Comparison of ENCODE assay signal across 8 cellular contexts in the genomic region with DNA sequence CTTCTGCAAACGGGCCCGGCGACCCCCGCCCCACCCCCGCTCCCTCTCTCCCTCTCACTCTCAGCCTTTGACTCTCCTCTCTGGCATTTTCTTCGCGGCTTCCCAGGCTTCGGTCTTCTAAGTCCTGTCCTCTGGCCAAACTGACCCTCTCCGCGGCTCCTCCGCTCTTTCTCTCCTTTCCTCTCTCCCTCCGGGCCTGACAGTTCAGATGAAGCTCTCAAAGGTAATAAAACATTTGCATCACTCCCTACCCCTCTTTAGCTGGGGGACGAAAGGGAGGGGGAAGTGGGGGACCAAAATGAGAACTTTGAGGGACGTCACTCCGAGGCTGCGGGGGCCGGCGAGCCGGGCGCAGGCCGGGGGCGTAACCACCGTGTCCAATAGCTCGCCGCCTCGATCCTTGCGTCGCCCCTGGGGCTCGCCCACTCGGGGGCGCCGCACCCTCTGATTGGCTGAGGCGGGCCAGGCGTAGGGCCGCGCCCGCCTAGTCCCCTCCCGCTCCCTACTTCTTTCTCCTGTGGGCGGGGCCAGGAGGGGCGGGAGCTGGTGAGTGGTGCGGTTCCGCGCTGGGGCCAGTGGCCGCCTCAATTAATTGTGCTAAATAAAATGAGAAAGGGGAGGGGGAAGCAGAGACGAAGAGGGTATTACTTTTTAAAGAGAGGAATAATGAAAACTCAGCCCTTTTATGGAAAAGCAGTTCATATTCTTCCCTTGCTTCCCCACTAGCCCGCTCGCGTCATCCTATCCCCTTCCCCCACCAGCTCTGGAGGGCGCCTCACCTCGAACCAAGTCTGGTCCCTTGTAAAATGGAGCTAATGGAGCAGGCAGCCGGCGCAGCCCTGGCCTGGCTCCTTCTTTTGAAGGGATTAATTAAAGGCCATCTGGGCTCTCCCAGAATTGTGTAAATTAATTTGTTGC. TPM values are rescaled to one million over a fixed set of nuclear protein-coding genes. Genes with fewer than 3 reads are reported as not detected.
DNase-seq lines count a peak whose midpoint lies in the region; ATAC-seq, FAIRE-seq and TF ChIP-seq lines count a peak whose summit lies in the region.

A gene (minus strand): TSS at position 228 of the 918 bp plus-strand sequence. CDS start 1,064 bp downstream, outside the sequence.

- no peak for TF ChIP-seq CTCF in activated B cell treated with CpG ODN at 0.5 μM for 24 hours (IDR thresholded peaks at IDR 0.05)
- TF ChIP-seq CTCF in neural crest cell (conservative IDR thresholded peaks at IDR 0.05) = no peak

- H3K9me3 Mint-ChIP-seq in activated B cell treated with CpG ODN at 0.5 μM for 24 hours (peaks cover 11% of the 10 kb centered on the region), neural crest cell (no peaks in the 10 kb centered on the region)

- intact Hi-C loops in activated B cell treated with CpG ODN at 0.5 μM for 24 hours (cut with micrococcal nuclease) = no loop called here

- FAIRE-seq in frontal cortex (lab: Jason Lieb, UNC) = no peak

- POLR2A ChIA-PET in activated B cell treated with CpG ODN at 0.5 μM for 24 hours (lab: Charles Lee) = no interaction called here

- H3K4me3 Mint-ChIP-seq in activated B cell treated with CpG ODN at 0.5 μM for 24 hours (peak within 1 kb of the TSS; percentile 65), neural crest cell (peak within 1 kb of the TSS; percentile 95)

- peaks cover 21% of the 10 kb centered on the region for H3K4me1 Mint-ChIP-seq in activated B cell treated with CpG ODN at 0.5 μM for 24 hours
- H3K4me1 Mint-ChIP-seq in neural crest cell = peaks cover 73% of the 10 kb centered on the region

- DNase-seq in ELR (ENCODE audit: low read depth) = peak; percentile 61
- DNase-seq in NCI-H128 (lab: John Stamatoyannopoulos, UW; ENCODE audit: unreplicated experiment) = peak; percentile 84
- DNase-seq in activated B cell treated with CpG ODN at 0.5 μM for 24 hours = no peak
- DNase-seq in frontal cortex (ENCODE audit: low spot score in 2 of 2) = peak; percentile 68 to 71
- peak; percentile 76 for DNase-seq in neural crest cell (ENCODE audit: low read depth, low spot score)
- no peak for DNase-seq in NOMO-1 treated with DMSO at 0.1 percent for 48 hours (lab: John Stamatoyannopoulos, UW; ENCODE audit: unreplicated experiment)
- DNase-seq in cortex of kidney (lab: John Stamatoyannopoulos, UW) = no peak

- H3K27ac Mint-ChIP-seq in activated B cell treated with CpG ODN at 0.5 μM for 24 hours (no peak within 1 kb of the TSS), neural crest cell (ENCODE audit: unreplicated experiment) (peak within 1 kb of the TSS; percentile 45)

- CTCF ChIA-PET in activated B cell treated with CpG ODN at 0.5 μM for 24 hours (lab: Charles Lee) = no interaction called here

- H3K27me3 Mint-ChIP-seq in activated B cell treated with CpG ODN at 0.5 μM for 24 hours (peaks cover 80% of the 10 kb centered on the region), neural crest cell (ENCODE audit: low read depth) (peaks cover 94% of the 10 kb centered on the region)

- H3K36me3 Mint-ChIP-seq in activated B cell treated with CpG ODN at 0.5 μM for 24 hours (ENCODE audit: low read depth) = peaks cover 2% of the 10 kb centered on the region
- peaks cover 7% of the 10 kb centered on the region for H3K36me3 Mint-ChIP-seq in neural crest cell (ENCODE audit: low read depth)

- ATAC-seq in activated B cell treated with CpG ODN at 0.5 μM for 24 hours (ENCODE audit: low read depth) (no peak), HG03108 (IDR thresholded peaks at IDR 0.05; ENCODE audit: unreplicated experiment) (no peak)

RNA-seq across cellular contexts. Expression of the gene that starts here (rescaled TPM):
- total RNA-seq in activated B cell treated with CpG ODN at 0.5 μM for 24 hours (not detected in 2 replicates), frontal cortex (0.41 TPM), neural crest cell (19.2 and 21.1 TPM in 2 replicates)

Comparison
In these comparisons a context has a peak if more than half of its experiments do, and no peak if none do; other contexts are left out.
1. RNA of the gene that starts here (total RNA-seq): 19.2 to 21.1 TPM in neural crest cell; 0.41 TPM in frontal cortex (single experiment) and not detected in activated B cell treated with CpG ODN at 0.5 μM for 24 hours; every median in the first group is over 10 times any median in the second.
2. Peak in DNase-seq in frontal cortex; RNA of the gene not detected or under 1 TPM.
3. DNase-seq: peak in ELR (single experiment), NCI-H128 (single experiment) and neural crest cell (single experiment); none in activated B cell treated with CpG ODN at 0.5 μM for 24 hours (single experiment), NOMO-1 treated with DMSO at 0.1 percent for 48 hours (single experiment) and cortex of kidney (single experiment).